In the genomic region with DNA sequence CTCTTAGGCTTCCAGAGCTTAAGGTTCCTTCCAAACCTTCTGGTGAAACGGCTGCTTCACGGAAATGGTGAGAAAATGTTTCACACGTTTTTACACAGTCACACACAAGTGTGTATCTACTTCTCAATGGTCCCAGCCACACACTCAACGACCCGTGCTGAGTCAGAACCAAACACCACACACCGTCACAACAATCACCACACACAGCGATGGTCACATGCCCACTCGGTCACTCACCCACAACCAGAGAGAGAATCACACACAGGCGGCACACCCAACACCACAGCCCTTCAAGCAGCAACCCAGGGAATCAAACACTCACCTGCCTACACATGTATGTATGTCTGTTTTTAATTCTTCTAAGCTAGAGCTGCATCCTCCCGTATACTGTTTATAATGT, we compare ENCODE assay signal across 1 cellular context.
TF ChIP-seq lines count a peak whose summit lies in the region.

No MANE protein-coding gene starts in this region.

TF ChIP-seq in H1, 55 proteins besides CTCF, POLR2A, EP300 and RAD21:
- TF ChIP-seq POLR2AphosphoS5 (IDR thresholded peaks at IDR 0.05; ENCODE audit: low read depth, low read length) = no peak
- TF ChIP-seq EGR1 (IDR thresholded peaks at IDR 0.05; ENCODE audit: borderline replicate concordance, low read depth, low read length) = no peak
- no peak for TF ChIP-seq SIN3A (conservative IDR thresholded peaks at IDR 0.05 in 1 of 2, IDR thresholded peaks at IDR 0.05 in 1 of 2; ENCODE audit: low read depth in 1 of 2, low read length in 2 of 2)
- TF ChIP-seq GABPA (IDR thresholded peaks at IDR 0.05; ENCODE audit: borderline replicate concordance, insufficient read depth, low read length) = no peak
- no peak for TF ChIP-seq FOSL1 (IDR thresholded peaks at IDR 0.05; ENCODE audit: insufficient read depth, low read depth, low read length)
- no peak for TF ChIP-seq BRCA1 (IDR thresholded peaks at IDR 0.05; ENCODE audit: low read depth, low read length)
- no peak for TF ChIP-seq BACH1 (IDR thresholded peaks at IDR 0.05; ENCODE audit: low read length)
- TF ChIP-seq CHD1 (IDR thresholded peaks at IDR 0.05; ENCODE audit: low read depth, low read length) = no peak
- TF ChIP-seq TBP (IDR thresholded peaks at IDR 0.05; ENCODE audit: low read depth, low read length) = no peak
- TF ChIP-seq SP2 (IDR thresholded peaks at IDR 0.05; ENCODE audit: low read length) = no peak
- no peak for TF ChIP-seq ASH2L (IDR thresholded peaks at IDR 0.05; ENCODE audit: low read length)
- TF ChIP-seq POU5F1 (IDR thresholded peaks at IDR 0.05; ENCODE audit: low read depth, low read length) = no peak
- no peak for TF ChIP-seq SP1 (IDR thresholded peaks at IDR 0.05; ENCODE audit: low read depth, low read length)
- TF ChIP-seq SAP30 (IDR thresholded peaks at IDR 0.05; ENCODE audit: insufficient read depth, insufficient replicate concordance, low read length) = no peak
- TF ChIP-seq SIX5 (IDR thresholded peaks at IDR 0.05; ENCODE audit: low read depth, low read length) = no peak
- TF ChIP-seq TAF7 (optimal IDR thresholded peaks at IDR 0.05; ENCODE audit: borderline replicate concordance, low read depth, low read length) = no peak
